In genomic region chr13:42497798-42498197, GRCh38 we compare ENCODE assay signal across 8 cellular contexts.
DNase-seq lines count a peak whose midpoint lies in the region; ATAC-seq and TF ChIP-seq lines count a peak whose summit lies in the region.

No MANE protein-coding gene starts in this region.

- ATAC-seq in GM21360 (IDR thresholded peaks at IDR 0.05; ENCODE audit: unreplicated experiment) (peak; percentile 90), HG03520 (IDR thresholded peaks at IDR 0.05; ENCODE audit: unreplicated experiment) (peak; percentile 93), upper lobe of right lung (no peak)

- TF ChIP-seq CTCF in GM10248 (IDR thresholded peaks at IDR 0.05; ENCODE audit: control extremely low read depth, extremely low read depth, low read depth, missing control alignments) (no peak), cardiac fibroblast (IDR thresholded peaks at IDR 0.05; ENCODE audit: low read depth, low read length) (no peak), upper lobe of right lung (IDR thresholded peaks at IDR 0.05) (no peak)

- H3K9me3 ChIP-seq in upper lobe of right lung: no peaks in the 10 kb centered on the region

- peaks cover 3% of the 10 kb centered on the region for H3K27me3 ChIP-seq in upper lobe of right lung

- H3K4me1 ChIP-seq in upper lobe of right lung: no peaks in the 10 kb centered on the region

- H3K4me3 ChIP-seq in cardiac fibroblast (replicated peaks in 1 of 2; ENCODE audit: low read depth in 2 of 2, low read length in 2 of 2): no peak overlapping the region
- no peak overlapping the region for H3K4me3 ChIP-seq in upper lobe of right lung

- peak; percentile 54 for DNase-seq in GM10248 (ENCODE audit: extremely low spot score)
- DNase-seq in cardiac fibroblast (ENCODE audit: low read depth in 2 of 2): peak; percentile 83 to 92
- no peak for DNase-seq in NCI-H2171 treated with DMSO at 0.1 percent for 48 hours (lab: John Stamatoyannopoulos, UW)
- DNase-seq in NCI-H345 (lab: John Stamatoyannopoulos, UW): no peak
- no peak for DNase-seq in DMS79 (lab: John Stamatoyannopoulos, UW)
- DNase-seq in upper lobe of right lung: no peak

- H3K36me3 ChIP-seq in upper lobe of right lung: no peaks in the 10 kb centered on the region

- no peak overlapping the region for H3K27ac ChIP-seq in upper lobe of right lung

- CTCF ChIA-PET in GM10248 (lab: Yijun Ruan, JAX): interaction anchor here (1.2 to 2.8 kb wide), 4 partner anchors 10 to 209 kb away, joined by 3 to 7 read pairs (median 4); no protein-coding TSS in a partner anchor

- intact Hi-C loops in upper lobe of right lung (cut with DNase I): no loop called here

- POLR2A ChIA-PET in GM10248 (lab: Yijun Ruan, JAX): no interaction called here

Comparison
In these comparisons a context has a peak if more than half of its experiments do, and no peak if none do; other contexts are left out.
1. DNase-seq: peak in GM10248 (single experiment) and cardiac fibroblast (2 of 2); none in NCI-H2171 treated with DMSO at 0.1 percent for 48 hours (single experiment), NCI-H345 (single experiment), DMS79 (single experiment) and upper lobe of right lung (single experiment).